In genomic region chr5:134247825-134248224, GRCh38 we compare ENCODE assay signal across 1 cellular context.
A peak's percentile ranks its signal among the peaks of the same experiment; 100 is the strongest.
TF ChIP-seq lines count a peak whose summit lies in the region.

No MANE protein-coding gene starts in this region.

TF ChIP-seq in H1, 55 proteins besides CTCF, POLR2A, EP300 and RAD21:
- TF ChIP-seq SP1 (IDR thresholded peaks at IDR 0.05; ENCODE audit: low read depth, low read length) (peak; percentile 56; the same call in 1 of the 2 replicates), EGR1 (IDR thresholded peaks at IDR 0.05; ENCODE audit: borderline replicate concordance, low read depth, low read length) (0 out of 2 replicates have a peak, but pooled peaks have one; percentile 9), TEAD4 (IDR thresholded peaks at IDR 0.05; ENCODE audit: low read depth, low read length) (peak; percentile 43; the same call in 1 of the 2 replicates), ATF2 (IDR thresholded peaks at IDR 0.05; ENCODE audit: low read length) (0 out of 2 replicates have a peak, but pooled peaks have one; percentile 28), CHD1 (IDR thresholded peaks at IDR 0.05; ENCODE audit: low read depth, low read length) (no peak), POU5F1 (IDR thresholded peaks at IDR 0.05; ENCODE audit: low read depth, low read length) (no peak), JUN (IDR thresholded peaks at IDR 0.05; ENCODE audit: low read depth, low read length) (no peak), FOSL1 (IDR thresholded peaks at IDR 0.05; ENCODE audit: insufficient read depth, low read depth, low read length) (peak; percentile 94), TAF1 (IDR thresholded peaks at IDR 0.05; ENCODE audit: low read depth, low read length) (0 out of 2 replicates have a peak, but pooled peaks have one; percentile 37), HDAC2 (IDR thresholded peaks at IDR 0.05; ENCODE audit: borderline replicate concordance in 1 of 2, low read depth in 2 of 2, low read length in 2 of 2) (0 out of 4 replicates have a peak, but pooled peaks of 1 of the 2 experiments have one; percentile 24)
